Comparison of ENCODE assay signal across 13 cellular contexts in genomic region chr1:62230724-62231123, GRCh38.
A peak's percentile ranks its signal among the peaks of the same experiment; 100 is the strongest.
DNase-seq lines count a peak whose midpoint lies in the region; ATAC-seq and TF ChIP-seq lines count a peak whose summit lies in the region.
"Had no signal": no experiment of that assay in that cellular context is flagged by ENCODE, and none has a peak within 500 bp of the region (broad histone marks: within the 10 kb centered on the region; RNA-seq: fewer than 3 reads in every experiment).

No MANE protein-coding gene starts in this region.

- DNase-seq in AG09309 (ENCODE audit: low read depth) (peak; percentile 39), HFF-Myc (ENCODE audit: extremely low read depth, low read depth) (peak; percentile 22), T1000 (lab: John Stamatoyannopoulos, UW) (peak; percentile 83), head of caudate nucleus (peak in 22 of 42 donors; percentile 5 to 56 (median 26)), NCI-H526 (lab: John Stamatoyannopoulos, UW) (no peak), Ammon's horn (ENCODE audit: low spot score) (no peak), SHP77 treated with DMSO at 0.1 percent for 48 hours (lab: John Stamatoyannopoulos, UW) (no peak)
- DNase-seq: activated B cell treated with CpG ODN at 0.5 μM for 24 hours; activated effector memory CD4-positive, alpha-beta T cell treated with Interleukin-2 at 50 U/mL for 16 hours; lower lobe of right lung; NCI-H1417 treated with DMSO at 0.1 percent for 48 hours; stomach had no signal

- no peak for ATAC-seq in GM21619 (IDR thresholded peaks at IDR 0.05; ENCODE audit: unreplicated experiment)

- no peak for TF ChIP-seq CTCF in AG09309 (IDR thresholded peaks at IDR 0.05; ENCODE audit: control insufficient read depth, insufficient read depth, low read depth, low read length, missing control alignments)
- TF ChIP-seq CTCF in HFF-Myc (IDR thresholded peaks at IDR 0.05; ENCODE audit: low read depth, low read length, missing control alignments): no peak

- intact Hi-C loops in head of caudate nucleus (cut with DNase I): no loop called here

- no peak overlapping the region for H3K4me3 ChIP-seq in AG09309 (ENCODE audit: control insufficient read depth, low read depth, low read length)
- H3K4me3 ChIP-seq in HFF-Myc (replicated peaks; ENCODE audit: low read depth, low read length): no peak overlapping the region
- H3K4me3 ChIP-seq: lower lobe of right lung, stomach had no signal

Comparison
In these comparisons a context has a peak if more than half of its experiments do, and no peak if none do; other contexts are left out.
1. DNase-seq: peak in AG09309 (single experiment), HFF-Myc (single experiment), T1000 (single experiment) and head of caudate nucleus (22 of 42); none in NCI-H526 (0 of 2), Ammon's horn (single experiment) and SHP77 treated with DMSO at 0.1 percent for 48 hours (single experiment).